In the genomic region with DNA sequence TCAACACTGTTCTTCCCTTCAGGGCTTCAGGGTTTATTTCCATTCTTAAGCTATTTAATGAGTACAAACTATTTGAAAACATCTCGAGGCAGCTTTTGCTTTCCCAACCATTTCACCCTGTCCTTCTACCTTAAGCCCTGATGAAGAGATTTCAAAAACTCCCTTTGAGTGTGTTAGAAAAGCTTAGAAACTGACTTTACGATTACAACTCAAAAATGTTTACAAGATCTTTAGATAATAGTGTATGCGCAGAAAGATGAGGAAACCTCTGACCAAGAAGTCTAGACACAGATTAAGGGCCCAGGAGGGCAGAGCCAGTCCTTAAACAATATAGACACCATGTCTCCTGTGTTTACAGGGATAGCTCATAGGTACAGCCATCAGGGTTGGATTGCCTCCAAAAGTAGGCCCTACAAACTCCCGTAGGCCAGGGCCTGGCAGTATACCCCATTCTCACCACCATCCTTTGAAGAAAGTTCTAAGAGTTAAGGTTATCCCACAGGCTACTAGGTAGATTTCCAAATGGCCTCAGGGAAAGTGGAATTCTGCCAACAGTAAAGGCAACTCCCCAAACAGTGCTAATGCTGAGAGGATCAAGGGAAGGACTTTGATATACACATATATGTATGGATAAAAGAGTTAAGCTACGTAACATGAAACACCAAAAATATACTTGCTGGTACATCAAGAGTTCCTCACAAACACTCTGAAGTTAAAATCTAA, we compare ENCODE assay signal across 25 cellular contexts.
"Had no signal": no experiment of that assay in that cellular context is flagged by ENCODE, and none has a peak within 500 bp of the region (broad histone marks: within the 10 kb centered on the region; RNA-seq: fewer than 3 reads in every experiment).

No MANE protein-coding gene starts in this region.

- H3K36me3 Mint-ChIP-seq: stimulated activated memory B cell treated with anti-CD40 and anti-IgM and Interleukin-4, amounts not matched to agents 10 μg/mL and 1 μg/mL and 100 μg/mL, for 72 hours had no signal

- H3K27me3 Mint-ChIP-seq: activated CD4-positive, alpha-beta T cell treated with anti-CD3 and anti-CD28 coated beads for 36 hours; activated naive CD8-positive, alpha-beta T cell treated with anti-CD3 and anti-CD28 coated beads, Interleukin-2, amount 50 U/mL, for 24 hours; naive thymus-derived CD4-positive, alpha-beta T cell; stimulated activated memory B cell treated with anti-CD40 and anti-IgM and Interleukin-4, amounts not matched to agents 10 μg/mL and 1 μg/mL and 100 μg/mL, for 72 hours had no signal

- DNase-seq: activated CD4-positive, alpha-beta T cell treated with anti-CD3 and anti-CD28 coated beads for 36 hours; activated CD4-positive, alpha-beta T cell treated with anti-CD3 and anti-CD28 coated beads, Interleukin-2, amount 50 U/mL, for 48 hours; activated gamma-delta T cell; activated naive CD4-positive, alpha-beta T cell treated with anti-CD3 and anti-CD28 coated beads, Interleukin-2, amount 50 U/mL, for 16 hours; activated naive CD8-positive, alpha-beta T cell treated with anti-CD3 and anti-CD28 coated beads, Interleukin-2, amount 50 U/mL, for 24 hours; anterior cingulate cortex; body of pancreas; cortex of kidney; endodermal cell; heart right ventricle; lower lobe of right lung; naive thymus-derived CD4-positive, alpha-beta T cell; retina; sigmoid colon; stimulated activated CD4-positive, alpha-beta T cell treated with anti-CD3 and anti-CD28 coated beads, Interleukin-15, amount 100 ng/mL, for 24 hours; stomach; T-helper 1 cell; upper lobe of right lung had no signal

- H3K4me1 Mint-ChIP-seq: activated CD4-positive, alpha-beta T cell treated with anti-CD3 and anti-CD28 coated beads for 36 hours; activated naive CD8-positive, alpha-beta T cell treated with anti-CD3 and anti-CD28 coated beads, Interleukin-2, amount 50 U/mL, for 24 hours; endodermal cell; naive thymus-derived CD4-positive, alpha-beta T cell; neural crest cell; WTC11 had no signal

- H3K27ac Mint-ChIP-seq: activated CD4-positive, alpha-beta T cell treated with anti-CD3 and anti-CD28 coated beads for 36 hours; activated naive CD8-positive, alpha-beta T cell treated with anti-CD3 and anti-CD28 coated beads, Interleukin-2, amount 50 U/mL, for 24 hours; endodermal cell; stimulated activated memory B cell treated with anti-CD40 and anti-IgM and Interleukin-4, amounts not matched to agents 10 μg/mL and 1 μg/mL and 100 μg/mL, for 72 hours; WTC11 had no signal

- H3K4me3 ChIP-seq: body of pancreas, cardiac muscle cell, heart right ventricle, lower lobe of right lung, sigmoid colon, smooth muscle cell, stomach, thoracic aorta, upper lobe of right lung had no signal

- H3K4me3 Mint-ChIP-seq: activated CD4-positive, alpha-beta T cell treated with anti-CD3 and anti-CD28 coated beads for 36 hours; activated naive CD8-positive, alpha-beta T cell treated with anti-CD3 and anti-CD28 coated beads, Interleukin-2, amount 50 U/mL, for 24 hours; endodermal cell; naive thymus-derived CD4-positive, alpha-beta T cell; neural crest cell; stimulated activated memory B cell treated with anti-CD40 and anti-IgM and Interleukin-4, amounts not matched to agents 10 μg/mL and 1 μg/mL and 100 μg/mL, for 72 hours; WTC11 had no signal

- H3K9me3 Mint-ChIP-seq: activated naive CD8-positive, alpha-beta T cell treated with anti-CD3 and anti-CD28 coated beads, Interleukin-2, amount 50 U/mL, for 24 hours; endodermal cell; naive thymus-derived CD4-positive, alpha-beta T cell; neural crest cell; stimulated activated memory B cell treated with anti-CD40 and anti-IgM and Interleukin-4, amounts not matched to agents 10 μg/mL and 1 μg/mL and 100 μg/mL, for 72 hours; WTC11 had no signal

- ATAC-seq: activated CD4-positive, alpha-beta T cell treated with anti-CD3 and anti-CD28 coated beads for 36 hours; activated naive CD8-positive, alpha-beta T cell treated with anti-CD3 and anti-CD28 coated beads, Interleukin-2, amount 50 U/mL, for 24 hours; body of pancreas; heart right ventricle; left lobe of liver; lower lobe of right lung; naive thymus-derived CD4-positive, alpha-beta T cell; stimulated activated memory B cell treated with anti-CD40 and anti-IgM and Interleukin-4, amounts not matched to agents 10 μg/mL and 1 μg/mL and 100 μg/mL, for 72 hours; upper lobe of right lung; WTC11 had no signal
